Comparison of ENCODE assay signal across 9 cellular contexts in the genomic region with DNA sequence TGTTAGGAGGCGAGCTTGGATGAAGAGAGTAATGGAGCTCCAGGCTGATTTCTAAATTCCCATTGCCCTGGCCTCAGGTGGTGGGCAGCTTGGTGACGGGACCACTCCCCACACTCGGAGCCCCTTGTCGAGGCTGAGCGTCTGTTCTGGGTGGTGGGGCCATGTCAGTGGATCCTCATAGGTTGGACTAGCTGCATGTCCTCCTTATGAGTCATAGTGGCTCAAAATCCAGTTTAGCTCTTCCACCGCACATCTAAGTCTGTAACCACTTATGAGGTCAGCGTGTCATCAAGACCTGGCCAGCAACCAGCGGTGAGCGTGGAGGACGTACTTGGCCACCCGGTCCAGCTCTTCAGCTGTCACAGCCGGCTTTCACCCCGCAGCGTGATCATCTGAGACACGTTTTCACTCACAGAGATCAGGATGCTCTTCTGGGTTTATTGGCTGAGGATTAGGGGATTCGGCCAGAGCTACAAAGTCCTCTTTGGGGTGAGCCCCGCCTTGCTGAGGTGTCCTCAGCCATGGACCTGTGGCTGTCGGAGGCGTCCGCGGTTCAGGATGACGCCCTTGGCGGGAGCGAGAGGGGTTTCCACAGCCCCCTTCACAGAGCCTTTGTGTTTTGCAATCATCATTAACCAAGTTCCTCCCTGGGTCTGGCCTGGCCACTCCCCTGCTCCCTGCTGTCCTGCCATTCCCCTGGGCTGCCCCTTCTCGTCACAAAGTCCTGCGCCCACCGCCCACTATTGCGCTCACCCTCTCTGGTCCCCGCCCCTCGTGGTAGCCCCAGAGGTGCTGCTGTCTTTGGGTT. TPM values are rescaled to one million over a fixed set of nuclear protein-coding genes. Genes with fewer than 3 reads are reported as not detected.
A peak's percentile ranks its signal among the peaks of the same experiment; 100 is the strongest.
DNase-seq lines count a peak whose midpoint lies in the region; ATAC-seq and TF ChIP-seq lines count a peak whose summit lies in the region.
"Had no signal": no experiment of that assay in that cellular context is flagged by ENCODE, and none has a peak within 500 bp of the region (broad histone marks: within the 10 kb centered on the region; RNA-seq: fewer than 3 reads in every experiment).

No MANE protein-coding gene starts in this region.

- H2BK5ac ChIP-seq in mesendoderm (ENCODE audit: low read length): no peak overlapping the region

- ATAC-seq in RWPE2 (ENCODE audit: low read depth) (peak; percentile 57; the same call in 2 of the 3 replicates), HG03175 (IDR thresholded peaks at IDR 0.05; ENCODE audit: unreplicated experiment) (no peak), HG02852 (IDR thresholded peaks at IDR 0.05; ENCODE audit: unreplicated experiment) (no peak), HG02798 (IDR thresholded peaks at IDR 0.05; ENCODE audit: poor library complexity, unreplicated experiment) (no peak)

- H3K18ac ChIP-seq in mesendoderm (ENCODE audit: low read length): no peak overlapping the region

- H2BK15ac ChIP-seq in mesendoderm (replicated peaks; ENCODE audit: low read depth): no peak overlapping the region

- H3K79me2 ChIP-seq in mesendoderm (ENCODE audit: control insufficient read depth, insufficient read depth, low read length): no peaks in the 10 kb centered on the region

- WGBS in sigmoid colon, 2 donors: 79 to 80% methylated on average over 30 of the region's 30 CpGs
- WGBS in mesendoderm (ENCODE audit: extremely low coverage, insufficient coverage, low lambda C conversion rate): no CpG with 5 or more reads among the region's 30 CpGs

- intact Hi-C loops in sigmoid colon (cut with DNase I): no loop called here

- no peak overlapping the region for H4K8ac ChIP-seq in mesendoderm (ENCODE audit: low read depth, low read length)

- DNase-seq in EH (ENCODE audit: low read depth) (peak; percentile 98), RWPE2 (ENCODE audit: low spot score) (peak; percentile 62), fibroblast of pulmonary artery (ENCODE audit: low read depth) (peak; percentile 70), sigmoid colon (peak; percentile 87), mesendoderm (no peak)
- DNase-seq: NCI-H82 had no signal

- TF ChIP-seq CTCF in RWPE2 (IDR thresholded peaks at IDR 0.05; ENCODE audit: poor library complexity, severe bottlenecking): no peak
- no peak for TF ChIP-seq CTCF in fibroblast of pulmonary artery (IDR thresholded peaks at IDR 0.05; ENCODE audit: low read length, missing control alignments)
- no peak for TF ChIP-seq CTCF in sigmoid colon (IDR thresholded peaks at IDR 0.05)

- TF ChIP-seq EP300 in sigmoid colon (IDR thresholded peaks at IDR 0.05): no peak

- H3K23ac ChIP-seq in mesendoderm (ENCODE audit: low read length): no peak overlapping the region

- no peaks in the 10 kb centered on the region for H3K36me3 ChIP-seq in RWPE2 (ENCODE audit: low read depth)
- H3K36me3 ChIP-seq in sigmoid colon: no peaks in the 10 kb centered on the region
- no peaks in the 10 kb centered on the region for H3K36me3 ChIP-seq in mesendoderm (ENCODE audit: control insufficient read depth, insufficient read depth, low read length)

- no peak for TF ChIP-seq POLR2A in sigmoid colon (IDR thresholded peaks at IDR 0.05)

- no peak overlapping the region for H3K4ac ChIP-seq in mesendoderm (ENCODE audit: low read depth, low read length)

- H3K9me3 ChIP-seq in RWPE2 (ENCODE audit: severe bottlenecking) (no peaks in the 10 kb centered on the region), sigmoid colon (no peaks in the 10 kb centered on the region)

- H3K27me3 ChIP-seq in RWPE2 (ENCODE audit: insufficient read depth, poor library complexity, severe bottlenecking) (no peaks in the 10 kb centered on the region), sigmoid colon (peaks cover 0 to 7% (median 0%) of the 10 kb centered on the region in 3 donors), mesendoderm (ENCODE audit: insufficient read depth, low read length, poor library complexity) (no peaks in the 10 kb centered on the region)

- H3K27ac ChIP-seq in RWPE2 (ENCODE audit: poor library complexity, severe bottlenecking) (no peak overlapping the region), sigmoid colon (peak overlapping the region; percentile 75 to 84 (median 80)), mesendoderm (ENCODE audit: low read depth, low read length) (no peak overlapping the region)

- no peak overlapping the region for H3K56ac ChIP-seq in mesendoderm (ENCODE audit: low read length)

- H2BK120ac ChIP-seq in mesendoderm (ENCODE audit: low read depth, low read length): no peak overlapping the region

- H3K4me3 ChIP-seq in RWPE2 (ENCODE audit: severe bottlenecking) (no peak overlapping the region), fibroblast of pulmonary artery (replicated peaks; ENCODE audit: low read depth, low read length) (no peak overlapping the region), sigmoid colon (no peak overlapping the region), mesendoderm (ENCODE audit: low read length) (no peak overlapping the region)

- H3K4me2 ChIP-seq in mesendoderm (ENCODE audit: low read length): no peak overlapping the region

- H4K5ac ChIP-seq in mesendoderm (ENCODE audit: low read length): no peak overlapping the region

- H2AK5ac ChIP-seq in mesendoderm (ENCODE audit: low read length): no peak overlapping the region

- peaks cover 6% of the 10 kb centered on the region for H3K4me1 ChIP-seq in RWPE2 (ENCODE audit: insufficient read depth, poor library complexity, severe bottlenecking)
- peaks cover 0 to 44% (median 35%) of the 10 kb centered on the region in 4 donors for H3K4me1 ChIP-seq in sigmoid colon
- H3K4me1 ChIP-seq in mesendoderm (ENCODE audit: control insufficient read depth, low read depth, low read length): no peaks in the 10 kb centered on the region

- no peak overlapping the region for H3K9ac ChIP-seq in mesendoderm (ENCODE audit: low read length)

- H3K79me1 ChIP-seq in mesendoderm (ENCODE audit: low read length): no peaks in the 10 kb centered on the region

RNA-seq across cellular contexts. Expression of gene ADPRHL1, which starts 41.9 kb away (rescaled TPM):
- 1 to 10 TPM; 2.3 to 7.8 (median 4.5) TPM for total RNA-seq in sigmoid colon
- 1 to 10 TPM; 1.2 to 4.9 (median 4.2) TPM for polyA plus RNA-seq in sigmoid colon
- polyA plus RNA-seq in mesendoderm (2013, experiment 1 of 2): 0.93 TPM
- 1.2 TPM for polyA plus RNA-seq in mesendoderm (2013, experiment 2 of 2)

RNA-seq across cellular contexts. Expression of gene GRTP1, which starts 47.5 kb away (rescaled TPM):
- total RNA-seq in sigmoid colon: 1 to 10 TPM; 6.7 to 9.9 (median 8.3) TPM
- polyA plus RNA-seq in sigmoid colon: 10 to 100 TPM; 29.3 to 52.5 (median 39.6) TPM
- 13.4 TPM for polyA plus RNA-seq in mesendoderm (2013, experiment 1 of 2)
- 13.8 TPM for polyA plus RNA-seq in mesendoderm (2013, experiment 2 of 2)

Comparison
In these comparisons a context has a peak if more than half of its experiments do, and no peak if none do; other contexts are left out.
1. H3K27ac ChIP-seq: peak in sigmoid colon (4 of 4); none in RWPE2 (single experiment) and mesendoderm (single experiment).